Comparison of ENCODE assay signal across 1 cellular context in genomic region chr13:73089216-73089615, GRCh38.
TF ChIP-seq lines count a peak whose summit lies in the region.

No MANE protein-coding gene starts in this region.

TF ChIP-seq in IMR-90, 13 proteins besides CTCF, POLR2A, EP300 and RAD21:
- TF ChIP-seq CEBPB (IDR thresholded peaks at IDR 0.05; ENCODE audit: low read depth, low read length) (no peak), MXI1 (IDR thresholded peaks at IDR 0.05; ENCODE audit: borderline replicate concordance, low read depth, low read length) (no peak), BHLHE40 (IDR thresholded peaks at IDR 0.05; ENCODE audit: low read depth, low read length) (no peak), CHD1 (IDR thresholded peaks at IDR 0.05; ENCODE audit: low read depth, low read length) (no peak), MAFK (IDR thresholded peaks at IDR 0.05; ENCODE audit: low read depth, low read length) (no peak), RFX5 (IDR thresholded peaks at IDR 0.05; ENCODE audit: low read depth, low read length) (no peak), MAZ (IDR thresholded peaks at IDR 0.05; ENCODE audit: borderline replicate concordance, low read depth, low read length) (no peak), NFE2L2 (IDR thresholded peaks at IDR 0.05; ENCODE audit: low read depth, low read length) (no peak), RCOR1 (IDR thresholded peaks at IDR 0.05; ENCODE audit: insufficient replicate concordance, low read length) (no peak), ELK1 (IDR thresholded peaks at IDR 0.05; ENCODE audit: borderline replicate concordance, low read depth, low read length) (no peak), FOS (IDR thresholded peaks at IDR 0.05; ENCODE audit: low read depth, low read length) (no peak), USF2 (IDR thresholded peaks at IDR 0.05; ENCODE audit: low read depth, low read length) (no peak), SMC3 (IDR thresholded peaks at IDR 0.05; ENCODE audit: low read depth, low read length) (no peak)
